Comparison of ENCODE assay signal across 10 cellular contexts in the genomic region with DNA sequence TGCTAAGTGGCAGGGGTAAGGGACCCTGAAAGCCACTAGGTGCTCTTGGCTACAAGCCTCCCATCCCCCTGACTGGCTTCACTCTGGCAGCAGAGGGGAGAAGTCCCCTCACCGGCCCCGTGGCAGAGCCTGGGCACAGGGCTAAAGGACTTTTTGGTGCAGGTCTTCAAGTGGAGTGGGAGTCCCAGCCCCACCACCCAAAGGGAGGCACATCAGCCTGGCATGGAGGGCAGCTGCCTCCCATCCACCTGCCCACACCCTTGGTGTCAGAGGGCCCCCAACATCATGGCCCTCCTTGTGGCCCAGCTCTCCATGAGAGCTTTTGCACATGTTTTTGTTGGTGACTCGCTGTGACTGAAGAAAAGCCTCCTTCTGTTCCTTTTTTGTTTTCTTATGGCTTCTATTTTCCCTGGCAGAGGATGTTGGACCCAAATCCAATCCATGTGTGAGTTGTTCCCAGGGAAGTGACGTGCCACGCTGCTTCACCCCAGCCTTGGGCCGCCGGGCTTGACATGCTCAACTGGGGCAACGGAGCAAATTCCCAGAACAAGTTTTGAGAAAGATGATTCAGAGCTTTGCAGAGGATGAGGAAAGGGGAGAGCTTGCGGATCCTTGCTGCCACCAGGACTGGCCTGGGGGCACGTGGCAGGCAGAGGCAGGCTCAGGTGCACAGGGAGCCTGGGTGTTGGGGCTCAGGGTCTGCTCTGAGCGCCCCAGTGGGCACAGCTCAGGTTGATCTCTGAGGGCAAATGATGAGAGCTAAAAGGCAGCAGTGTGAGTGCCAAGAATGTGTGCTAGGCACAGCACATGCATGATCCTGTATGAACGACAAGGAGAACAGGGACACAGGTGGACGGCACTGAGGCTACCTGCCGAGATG. TPM values are rescaled to one million over a fixed set of nuclear protein-coding genes. Genes with fewer than 3 reads are reported as not detected.
DNase-seq lines count a peak whose midpoint lies in the region; ATAC-seq and TF ChIP-seq lines count a peak whose summit lies in the region.
"Had no signal": no experiment of that assay in that cellular context is flagged by ENCODE, and none has a peak within 500 bp of the region (broad histone marks: within the 10 kb centered on the region; RNA-seq: fewer than 3 reads in every experiment).

No MANE protein-coding gene starts in this region.

- peak; percentile 67 for DNase-seq in Right ventricle myocardium inferior (ENCODE audit: missing footprints)
- DNase-seq in Right ventricle myocardium superior: no peak
- peak; percentile 60 for DNase-seq in dedifferentiated amniotic fluid mesenchymal stem cell (ENCODE audit: extremely low spot score)
- peak; percentile 19 for DNase-seq in midbrain (lab: John Stamatoyannopoulos, UW)
- no peak for DNase-seq in uterus
- DNase-seq in stimulated activated CD4-positive, alpha-beta T cell treated with anti-CD3 and anti-CD28 coated beads, Interleukin-2, amount 100 ng/mL, for 24 hours: no peak
- DNase-seq: effector CD8-positive, alpha-beta T cell had no signal

- H3K4me1 ChIP-seq in uterus: peaks cover 7 to 9% of the 10 kb centered on the region in 2 donors

- TF ChIP-seq CTCF in uterus (IDR thresholded peaks at IDR 0.05): no peak

- H3K27me3 ChIP-seq in uterus: no peaks in the 10 kb centered on the region

- TF ChIP-seq POLR2A in uterus (IDR thresholded peaks at IDR 0.05): no peak

- ATAC-seq in Right ventricle myocardium inferior (no peak), Right ventricle myocardium superior (ENCODE audit: poor library complexity) (no peak), GM18907 (IDR thresholded peaks at IDR 0.05; ENCODE audit: unreplicated experiment) (no peak), HG03457 (IDR thresholded peaks at IDR 0.05; ENCODE audit: unreplicated experiment) (no peak)
- ATAC-seq: activated CD4-positive, CD25-positive, alpha-beta regulatory T cell treated with anti-CD3 and anti-CD28 coated beads, Interleukin-2, amount 50 U/mL, for 24 hours had no signal

- H3K27ac ChIP-seq in uterus: peak overlapping the region; percentile 69 to 97

- no peaks in the 10 kb centered on the region for H3K36me3 ChIP-seq in uterus

- intact Hi-C loops in Right ventricle myocardium inferior (cut with DNase I): no loop called here
- intact Hi-C loops in Right ventricle myocardium superior (cut with DNase I): no loop called here
- intact Hi-C loops in uterus (cut with DNase I; ENCODE audit: low total_unique reads): no loop called here

- H3K4me3 ChIP-seq in uterus: no peak overlapping the region

- no peaks in the 10 kb centered on the region for H3K9me3 ChIP-seq in uterus

RNA-seq across cellular contexts. Expression of gene AEBP1, which starts 1.9 kb away (rescaled TPM):
- total RNA-seq in Right ventricle myocardium inferior: 13.6 TPM
- 12.4 TPM for total RNA-seq in Right ventricle myocardium superior
- total RNA-seq in uterus: 100 to 1,000 TPM in 3 of 4 donors, 10 to 100 TPM in 1; 88.9 to 395 (median 303) TPM

RNA-seq across cellular contexts. Expression of gene POLM, which starts 19.9 kb away (rescaled TPM):
- 16.1 TPM for total RNA-seq in Right ventricle myocardium inferior
- 15.5 TPM for total RNA-seq in Right ventricle myocardium superior
- 10 to 100 TPM; 10.6 to 33.6 (median 23.6) TPM for total RNA-seq in uterus

RNA-seq across cellular contexts. Expression of gene POLD2, which starts 21.1 kb away (rescaled TPM):
- total RNA-seq in Right ventricle myocardium inferior (87.3 TPM), Right ventricle myocardium superior (75.3 TPM), uterus (10 to 100 TPM; 12.9 to 73.3 (median 33.7) TPM)

RNA-seq across cellular contexts. Expression of gene PGAM2, which starts 36.8 kb away (rescaled TPM):
- total RNA-seq in Right ventricle myocardium inferior (1,123 TPM), Right ventricle myocardium superior (1,131 TPM), uterus (1 to 10 TPM in 1 of 4 donors, under 1 TPM in 1, not detected in 2; 0.76 to 1.4 TPM)

RNA-seq across cellular contexts. Expression of gene MYL7, which starts 38.9 kb away (rescaled TPM):
- total RNA-seq in Right ventricle myocardium inferior (3,838 TPM), Right ventricle myocardium superior (2,290 TPM), uterus (not detected)

Comparison
In these comparisons a context has a peak if more than half of its experiments do, and no peak if none do; other contexts are left out.
1. DNase-seq: peak in Right ventricle myocardium inferior (single experiment), dedifferentiated amniotic fluid mesenchymal stem cell (single experiment) and midbrain (single experiment); none in Right ventricle myocardium superior (single experiment), uterus (0 of 2) and stimulated activated CD4-positive, alpha-beta T cell treated with anti-CD3 and anti-CD28 coated beads, Interleukin-2, amount 100 ng/mL, for 24 hours (0 of 2).